Comparison of ENCODE assay signal across 8 cellular contexts in genomic region chr1:27097484-27097917, GRCh38. TPM values are rescaled to one million over a fixed set of nuclear protein-coding genes. Genes with fewer than 3 reads are reported as not detected.
DNase-seq lines count a peak whose midpoint lies in the region; ATAC-seq lines count a peak whose summit lies in the region.

No MANE protein-coding gene starts in this region.

- no peak overlapping the region for H3K23ac ChIP-seq in trophoblast cell (ENCODE audit: low read length)

- no peak overlapping the region for H3K18ac ChIP-seq in trophoblast cell (ENCODE audit: low read length)

- no peak overlapping the region for H2BK5ac ChIP-seq in trophoblast cell (ENCODE audit: low read depth, low read length, poor library complexity)

- H3K4ac ChIP-seq in trophoblast cell (ENCODE audit: low read depth, low read length) = no peak overlapping the region

- H3K27ac ChIP-seq in SJCRH30 = no peak overlapping the region
- H3K27ac ChIP-seq in trophoblast cell (ENCODE audit: low read depth, low read length) = no peak overlapping the region

- H2BK12ac ChIP-seq in trophoblast cell (ENCODE audit: low read length) = no peak overlapping the region

- no peaks in the 10 kb centered on the region for H3K79me2 ChIP-seq in trophoblast cell (ENCODE audit: control insufficient read depth, insufficient read depth, low read length, poor library complexity)

- H3K27me3 ChIP-seq in SJCRH30 (no peaks in the 10 kb centered on the region; the same call in 1 of the 2 replicates), trophoblast cell (ENCODE audit: insufficient read depth, low read length) (no peaks in the 10 kb centered on the region)

- H3K9me3 ChIP-seq in SJCRH30 (replicated peaks) = no peaks in the 10 kb centered on the region
- no peaks in the 10 kb centered on the region for H3K9me3 ChIP-seq in trophoblast cell (ENCODE audit: insufficient read depth, low read depth, low read length)

- no peak overlapping the region for H4K91ac ChIP-seq in trophoblast cell (ENCODE audit: low read depth, low read length)

- H2AFZ ChIP-seq in trophoblast cell (ENCODE audit: insufficient read depth, low read length, poor library complexity) = no peak overlapping the region

- no peak overlapping the region for H3K14ac ChIP-seq in trophoblast cell (ENCODE audit: low read length)

- no peak overlapping the region for H2BK120ac ChIP-seq in trophoblast cell (ENCODE audit: insufficient read depth, low read length, poor library complexity)

- WGBS in trophoblast cell (ENCODE audit: extremely low coverage, insufficient coverage, insufficient read length) = no CpG with 5 or more reads among the region's 5 CpGs

- H3K4me3 ChIP-seq in SJCRH30 (no peak overlapping the region), trophoblast cell (ENCODE audit: low read depth, low read length) (no peak overlapping the region)

- DNase-seq in EL = peak; percentile 78
- DNase-seq in LHCN-M2 (ENCODE audit: low read depth) = peak; percentile 69
- peak; percentile 67 to 87 for DNase-seq in SJCRH30
- DNase-seq in activated effector memory CD4-positive, alpha-beta T cell treated with anti-CD3 and anti-CD28 coated beads, Interleukin-2, amount 50 U/mL, for 16 hours = peak; percentile 89
- peak; percentile 86 for DNase-seq in germinal center (ENCODE audit: low spot score)
- peak; percentile 72 to 88 for DNase-seq in trophoblast cell
- peak; percentile 91 for DNase-seq in ureter (ENCODE audit: low spot score)

- no peaks in the 10 kb centered on the region for H3K79me1 ChIP-seq in trophoblast cell (ENCODE audit: low read length)

- no peak overlapping the region for H3K4me2 ChIP-seq in trophoblast cell (ENCODE audit: low read length)

- no peak overlapping the region for H4K8ac ChIP-seq in trophoblast cell (ENCODE audit: low read depth, low read length)

- H4K12ac ChIP-seq in trophoblast cell (ENCODE audit: low read depth, low read length) = no peak overlapping the region

- H3K4me1 ChIP-seq in SJCRH30 = peaks cover 20% of the 10 kb centered on the region
- peaks cover 9 to 10% of the 10 kb centered on the region in 2 experiments for H3K4me1 ChIP-seq in trophoblast cell (ENCODE audit: control insufficient read depth in 1 of 2, insufficient read depth in 2 of 2, low read length in 2 of 2)

- no peak overlapping the region for H2AK5ac ChIP-seq in trophoblast cell (ENCODE audit: low read length)

- no peak overlapping the region for H3K9ac ChIP-seq in trophoblast cell (ENCODE audit: low read length)

- ATAC-seq in HG03460 (IDR thresholded peaks at IDR 0.05; ENCODE audit: unreplicated experiment) = no peak

- no peaks in the 10 kb centered on the region for H3K36me3 ChIP-seq in SJCRH30
- peaks cover 29 to 30% of the 10 kb centered on the region in 2 experiments for H3K36me3 ChIP-seq in trophoblast cell (ENCODE audit: control insufficient read depth in 1 of 2, insufficient read depth in 2 of 2, low read length in 2 of 2)

RNA-seq across cellular contexts. Expression of gene SLC9A1, which starts 57.4 kb away (rescaled TPM):
- total RNA-seq in LHCN-M2 (2014; rRNA removed) = 14.9 and 16.7 TPM in 2 replicates
- polyA plus RNA-seq in LHCN-M2 (2012) = 27.3 TPM
- 7.4 and 8.4 TPM in 2 replicates for total RNA-seq in SJCRH30 (2014; rRNA removed; shearing (Covaris generic))
- 114 and 122 TPM in 2 replicates for polyA plus RNA-seq in trophoblast cell (2013)
- total RNA-seq in ureter = 79.4 TPM
